20 cellular contexts compared by ENCODE assay signal in the genomic region with DNA sequence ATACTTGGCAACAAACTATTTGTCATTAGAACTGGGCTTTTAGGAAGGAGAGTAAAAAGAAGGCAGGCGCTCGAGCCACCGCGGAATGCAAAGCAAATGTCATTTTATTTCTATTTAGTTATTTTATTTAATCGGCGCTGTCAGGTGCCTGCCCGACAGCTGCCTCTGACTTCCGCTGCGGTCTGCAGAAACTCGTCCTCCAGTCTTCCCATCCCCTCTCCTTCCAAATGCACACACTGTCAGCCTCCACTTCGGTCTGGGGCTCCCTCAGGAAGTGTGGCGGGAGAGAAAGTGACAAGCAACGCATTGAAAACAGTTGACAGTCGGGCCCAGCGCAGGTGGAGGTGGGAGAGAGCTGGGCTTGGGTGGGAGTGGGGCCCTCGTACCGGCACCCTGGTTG. TPM values are rescaled to one million over a fixed set of nuclear protein-coding genes. Genes with fewer than 3 reads are reported as not detected.
DNase-seq lines count a peak whose midpoint lies in the region; ATAC-seq, FAIRE-seq and TF ChIP-seq lines count a peak whose summit lies in the region.
"Had no signal": no experiment of that assay in that cellular context is flagged by ENCODE, and none has a peak within 500 bp of the region (broad histone marks: within the 10 kb centered on the region; RNA-seq: fewer than 3 reads in every experiment).

No MANE protein-coding gene starts in this region.

- H3K9me3 ChIP-seq in WERI-Rb-1 (ENCODE audit: severe bottlenecking) (no peaks in the 10 kb centered on the region), neural cell (ENCODE audit: low read length) (no peaks in the 10 kb centered on the region)
- H3K9me3 ChIP-seq: HAP-1 had no signal

- H3K4me3 ChIP-seq in GM23338 (no peak overlapping the region), WERI-Rb-1 (ENCODE audit: low read depth, low read length) (no peak overlapping the region), neural cell (ENCODE audit: low read length) (peak overlapping the region; percentile 25)
- H3K4me3 ChIP-seq: HAP-1 had no signal

- FAIRE-seq in urothelium cell line (lab: Jason Lieb, UNC): no peak
- FAIRE-seq: A204.1, G401.6, GM12891, HTR-8/SVneo had no signal

- no peak overlapping the region for H2AFZ ChIP-seq in GM23338
- no peak overlapping the region for H2AFZ ChIP-seq in neural cell (ENCODE audit: low read depth, low read length)

- H3K4me2 ChIP-seq in GM23338 (peak overlapping the region; percentile 29; the same call in 1 of the 2 replicates), neural cell (ENCODE audit: low read length) (no peak overlapping the region)

- H4K20me1 ChIP-seq in GM23338 (replicated peaks; ENCODE audit: insufficient read depth) (no peaks in the 10 kb centered on the region), neural cell (ENCODE audit: insufficient read depth) (no peaks in the 10 kb centered on the region)

- peak; percentile 6; the same call in 2 of the 3 replicates for ATAC-seq in GM23338
- no peak for ATAC-seq in GM21360 (IDR thresholded peaks at IDR 0.05; ENCODE audit: unreplicated experiment)

- no peak overlapping the region for H3K9ac ChIP-seq in neural cell (ENCODE audit: low read length)

- no peak for TF ChIP-seq RAD21 in neural cell (conservative IDR thresholded peaks at IDR 0.05)

- H3K36me3 Mint-ChIP-seq in GM23338 (ENCODE audit: low read depth): peaks cover 6% of the 10 kb centered on the region

- H3K27ac Mint-ChIP-seq in GM23338: no peak overlapping the region
- H3K27ac Mint-ChIP-seq: B cell; CD4-positive, alpha-beta T cell had no signal

- H3F3A ChIP-seq in GM23338 (replicated peaks; ENCODE audit: low read depth) (no peaks in the 10 kb centered on the region), neural cell (ENCODE audit: insufficient read depth, low read length, poor library complexity, severe bottlenecking) (no peaks in the 10 kb centered on the region)

- H3K9me2 ChIP-seq in GM23338 (ENCODE audit: insufficient read depth) (no peaks in the 10 kb centered on the region), neural cell (ENCODE audit: insufficient read depth, low read length) (no peaks in the 10 kb centered on the region)

- no peak for TF ChIP-seq CTCF in GM23338 (conservative IDR thresholded peaks at IDR 0.05; ENCODE audit: low read depth in 2 of 2)
- no peak for TF ChIP-seq CTCF in WERI-Rb-1 (IDR thresholded peaks at IDR 0.05; ENCODE audit: low read depth, low read length)
- no peak for TF ChIP-seq CTCF in neural cell (IDR thresholded peaks at IDR 0.05; ENCODE audit: poor library complexity, severe bottlenecking)

- H3K9me3 Mint-ChIP-seq in GM23338: no peaks in the 10 kb centered on the region
- H3K9me3 Mint-ChIP-seq: CD4-positive, alpha-beta T cell had no signal

- no peak overlapping the region for H3K4me3 Mint-ChIP-seq in GM23338
- H3K4me3 Mint-ChIP-seq: B cell; CD4-positive, alpha-beta T cell had no signal

- H3K27me3 Mint-ChIP-seq in GM23338 (ENCODE audit: insufficient read depth, low read depth, poor library complexity): peaks cover 14% of the 10 kb centered on the region

- H3K4me1 Mint-ChIP-seq in GM23338: peaks cover 22% of the 10 kb centered on the region; the same call in 2 of the 3 replicates
- H3K4me1 Mint-ChIP-seq: B cell had no signal

- no peak for TF ChIP-seq EP300 in neural cell (conservative IDR thresholded peaks at IDR 0.05; ENCODE audit: poor library complexity, severe bottlenecking)

- H3K4me1 ChIP-seq in GM23338 (ENCODE audit: insufficient read depth): peaks cover 15% of the 10 kb centered on the region
- H3K4me1 ChIP-seq: HAP-1 had no signal

- H3K79me2 ChIP-seq in GM23338 (replicated peaks; ENCODE audit: insufficient read depth) (no peaks in the 10 kb centered on the region), neural cell (replicated peaks; ENCODE audit: insufficient read depth, low read length) (no peaks in the 10 kb centered on the region)

- H3K27ac ChIP-seq in GM23338 (ENCODE audit: low read depth): no peak overlapping the region
- H3K27ac ChIP-seq in WERI-Rb-1: peak overlapping the region; percentile 14; the same call in 1 of the 2 replicates
- no peak overlapping the region for H3K27ac ChIP-seq in neural cell (ENCODE audit: low read length)

- H3K36me3 ChIP-seq in GM23338 (ENCODE audit: insufficient read depth) (no peaks in the 10 kb centered on the region), WERI-Rb-1 (peaks cover 28% of the 10 kb centered on the region), neural cell (ENCODE audit: insufficient read depth, low read length) (no peaks in the 10 kb centered on the region)
- H3K36me3 ChIP-seq: HAP-1 had no signal

- H3K27me3 ChIP-seq in GM23338 (ENCODE audit: insufficient read depth): no peaks in the 10 kb centered on the region
- no peaks in the 10 kb centered on the region for H3K27me3 ChIP-seq in WERI-Rb-1 (ENCODE audit: insufficient read depth, low read depth, severe bottlenecking)
- peaks cover 13% of the 10 kb centered on the region for H3K27me3 ChIP-seq in neural cell (ENCODE audit: insufficient read depth, low read depth, low read length)

- DNase-seq in GM23338 (ENCODE audit: low spot score) (no peak), NCI-H146 treated with DMSO at 0.1 percent for 48 hours (lab: John Stamatoyannopoulos, UW; ENCODE audit: unreplicated experiment) (peak; percentile 6), WERI-Rb-1 (no peak), urothelium cell line (ENCODE audit: low spot score) (no peak), NCI-H1092 (lab: John Stamatoyannopoulos, UW) (no peak)
- DNase-seq: C1 segment of cervical spinal cord; Calu3; CD4-positive, alpha-beta T cell; DMS 273 treated with DMSO at 0.1 percent for 48 hours; DMS79 treated with DMSO at 0.1 percent for 48 hours; EL; GOT3 had no signal

TF ChIP-seq in GM23338, 12 proteins besides CTCF, POLR2A, EP300 and RAD21:
- no peak for TF ChIP-seq NANOG (IDR thresholded peaks at IDR 0.05; ENCODE audit: borderline replicate concordance)

TF ChIP-seq in neural cell, 6 proteins besides CTCF, POLR2A, EP300 and RAD21:
- TF ChIP-seq MXI1 (conservative IDR thresholded peaks at IDR 0.05; ENCODE audit: poor library complexity, severe bottlenecking) (no peak), EZH2 (IDR thresholded peaks at IDR 0.05; ENCODE audit: borderline replicate concordance, insufficient read depth, low read length, poor library complexity, severe bottlenecking) (no peak), POLR2AphosphoS5 (IDR thresholded peaks at IDR 0.05) (no peak), TAF1 (IDR thresholded peaks at IDR 0.05; ENCODE audit: low read depth) (no peak), SMC3 (conservative IDR thresholded peaks at IDR 0.05; ENCODE audit: poor library complexity) (no peak)
- TF ChIP-seq, protein P1, sequence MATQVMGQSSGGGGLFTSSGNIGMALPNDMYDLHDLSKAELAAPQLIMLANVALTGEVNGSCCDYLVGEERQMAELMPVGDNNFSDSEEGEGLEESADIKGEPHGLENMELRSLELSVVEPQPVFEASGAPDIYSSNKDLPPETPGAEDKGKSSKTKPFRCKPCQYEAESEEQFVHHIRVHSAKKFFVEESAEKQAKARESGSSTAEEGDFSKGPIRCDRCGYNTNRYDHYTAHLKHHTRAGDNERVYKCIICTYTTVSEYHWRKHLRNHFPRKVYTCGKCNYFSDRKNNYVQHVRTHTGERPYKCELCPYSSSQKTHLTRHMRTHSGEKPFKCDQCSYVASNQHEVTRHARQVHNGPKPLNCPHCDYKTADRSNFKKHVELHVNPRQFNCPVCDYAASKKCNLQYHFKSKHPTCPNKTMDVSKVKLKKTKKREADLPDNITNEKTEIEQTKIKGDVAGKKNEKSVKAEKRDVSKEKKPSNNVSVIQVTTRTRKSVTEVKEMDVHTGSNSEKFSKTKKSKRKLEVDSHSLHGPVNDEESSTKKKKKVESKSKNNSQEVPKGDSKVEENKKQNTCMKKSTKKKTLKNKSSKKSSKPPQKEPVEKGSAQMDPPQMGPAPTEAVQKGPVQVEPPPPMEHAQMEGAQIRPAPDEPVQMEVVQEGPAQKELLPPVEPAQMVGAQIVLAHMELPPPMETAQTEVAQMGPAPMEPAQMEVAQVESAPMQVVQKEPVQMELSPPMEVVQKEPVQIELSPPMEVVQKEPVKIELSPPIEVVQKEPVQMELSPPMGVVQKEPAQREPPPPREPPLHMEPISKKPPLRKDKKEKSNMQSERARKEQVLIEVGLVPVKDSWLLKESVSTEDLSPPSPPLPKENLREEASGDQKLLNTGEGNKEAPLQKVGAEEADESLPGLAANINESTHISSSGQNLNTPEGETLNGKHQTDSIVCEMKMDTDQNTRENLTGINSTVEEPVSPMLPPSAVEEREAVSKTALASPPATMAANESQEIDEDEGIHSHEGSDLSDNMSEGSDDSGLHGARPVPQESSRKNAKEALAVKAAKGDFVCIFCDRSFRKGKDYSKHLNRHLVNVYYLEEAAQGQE (IDR thresholded peaks at IDR 0.05; ENCODE audit: borderline replicate concordance): no peak

RNA-seq across cellular contexts. Expression of a gene that starts 29.4 kb away (rescaled TPM):
- total RNA-seq in GM23338 (2014; rRNA removed; shearing (Covaris generic)): 98.1 and 103 TPM in 2 replicates
- polyA plus RNA-seq in GM23338 (2016; fragmentation: Nextera tagmentation; extraction: Ambion mirVana) (65.8 and 72.5 TPM in 2 replicates), neural cell (0.80 and 2.6 TPM in 2 replicates)
- polyA minus RNA-seq in neural cell: 2.2 and 2.7 TPM in 2 replicates
- total RNA-seq: CD4-positive, alpha-beta T cell had no signal

Comparison
In these comparisons a context has a peak if more than half of its experiments do, and no peak if none do; other contexts are left out.
1. RNA of a gene that starts 29.4 kb away (polyA plus RNA-seq): 65.8 to 72.5 TPM in GM23338; 0.80 to 2.6 TPM in neural cell; every median in the first group is over 10 times any median in the second.